ENCODE assay signal across 10 cellular contexts in the genomic region with DNA sequence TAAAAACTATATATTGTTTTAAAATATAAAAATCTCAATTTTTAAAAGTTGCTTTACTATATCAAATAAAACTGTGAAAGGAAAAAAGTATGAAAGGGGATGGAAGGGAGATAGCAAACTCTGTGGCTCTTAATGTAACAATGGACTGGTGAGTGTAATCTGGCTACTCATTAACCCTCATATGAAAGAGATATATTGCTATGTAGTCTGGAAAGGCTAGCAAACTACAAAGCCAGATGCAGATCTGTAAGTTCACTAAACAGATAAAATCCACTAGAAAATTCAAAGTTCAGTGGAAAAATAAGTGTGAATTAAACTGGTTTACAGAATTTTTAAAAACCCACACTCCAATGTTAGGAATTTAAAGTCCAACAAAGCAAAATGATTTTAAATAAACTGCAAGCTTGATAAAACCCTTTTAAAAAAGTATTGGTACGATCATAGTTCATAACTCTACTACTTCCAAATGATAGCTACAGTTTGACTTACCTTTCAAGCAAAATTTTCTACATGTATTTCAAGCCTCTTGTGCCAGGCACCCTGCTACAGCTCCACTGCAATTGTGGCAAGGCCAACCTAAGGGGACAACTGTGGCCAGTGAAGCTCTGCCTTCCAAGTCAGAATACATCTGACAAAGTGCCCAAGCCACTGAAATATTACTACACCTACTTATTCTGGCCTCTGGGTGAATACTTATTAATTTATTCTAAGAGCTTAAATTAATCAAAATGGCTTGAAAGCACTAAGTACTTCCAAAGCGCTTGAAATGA. TPM values are rescaled to one million over a fixed set of nuclear protein-coding genes. Genes with fewer than 3 reads are reported as not detected.
DNase-seq lines count a peak whose midpoint lies in the region; ATAC-seq, FAIRE-seq and TF ChIP-seq lines count a peak whose summit lies in the region.
"Had no signal": no experiment of that assay in that cellular context is flagged by ENCODE, and none has a peak within 500 bp of the region (broad histone marks: within the 10 kb centered on the region; RNA-seq: fewer than 3 reads in every experiment).

No MANE protein-coding gene starts in this region.

- H3K4me1 Mint-ChIP-seq in activated T-cell treated with anti-CD3 and anti-CD28 coated beads, Interleukin-2, amount 50 U/mL, for 4 hours (ENCODE audit: low read depth) = peaks cover 38% of the 10 kb centered on the region

- H3K27ac ChIP-seq in KMS-11 = peak overlapping the region; percentile 97
- peak overlapping the region; percentile 15 for H3K27ac ChIP-seq in parathyroid adenoma

- no peaks in the 10 kb centered on the region for H3K27me3 Mint-ChIP-seq in activated T-cell treated with anti-CD3 and anti-CD28 coated beads, Interleukin-2, amount 50 U/mL, for 4 hours (ENCODE audit: low read depth)
- H3K27me3 Mint-ChIP-seq: activated naive CD8-positive, alpha-beta T cell treated with anti-CD3 and anti-CD28 coated beads, Interleukin-2, amount 10 ng/mL, durations not matched to agents 7 days and 5 days had no signal

- H3K36me3 Mint-ChIP-seq in activated T-cell treated with anti-CD3 and anti-CD28 coated beads, Interleukin-2, amount 50 U/mL, for 4 hours (ENCODE audit: insufficient read depth) = peaks cover 4% of the 10 kb centered on the region

- H3K36me3 ChIP-seq in KMS-11 (ENCODE audit: insufficient read depth) = no peaks in the 10 kb centered on the region
- no peaks in the 10 kb centered on the region for H3K36me3 ChIP-seq in parathyroid adenoma (ENCODE audit: control insufficient read depth, insufficient read depth, low read length)
- H3K36me3 ChIP-seq: SJSA1 had no signal

- H3K4me2 ChIP-seq in KMS-11 (peak overlapping the region; percentile 65), parathyroid adenoma (ENCODE audit: low read length) (no peak overlapping the region)

- H3K4me1 ChIP-seq in KMS-11 (ENCODE audit: low read depth, poor library complexity, severe bottlenecking) = peaks cover 35% of the 10 kb centered on the region
- H3K4me1 ChIP-seq in parathyroid adenoma = peaks cover 3% of the 10 kb centered on the region

- peaks cover 78% of the 10 kb centered on the region for H3K79me2 ChIP-seq in KMS-11 (ENCODE audit: insufficient read depth, low read depth)
- H3K79me2 ChIP-seq in parathyroid adenoma = peaks cover 4% of the 10 kb centered on the region

- DNase-seq in activated T-cell treated with anti-CD3 and anti-CD28 coated beads for 4 hours (no peak), 8988T (no peak)
- DNase-seq in stimulated activated naive CD4-positive, alpha-beta T cell (lab: John Stamatoyannopoulos, UW) = no peak
- DNase-seq in activated T-cell treated with anti-CD3 and anti-CD28 coated beads, Interleukin-2, amount 50 U/mL, for 4 hours = no peak
- DNase-seq: activated naive CD8-positive, alpha-beta T cell treated with anti-CD3 and anti-CD28 coated beads, Interleukin-2, amount 10 ng/mL, durations not matched to agents 7 days and 5 days had no signal

- H3K27me3 ChIP-seq in KMS-11 (ENCODE audit: insufficient read depth, low read depth) (no peaks in the 10 kb centered on the region), parathyroid adenoma (ENCODE audit: control insufficient read depth, insufficient read depth, low read length) (no peaks in the 10 kb centered on the region)
- H3K27me3 ChIP-seq: SJSA1 had no signal

- peak; percentile 70 for FAIRE-seq in endometrium (lab: Jason Lieb, UNC)

- no peaks in the 10 kb centered on the region for H3K9me3 ChIP-seq in parathyroid adenoma (ENCODE audit: control insufficient read depth, low read length)
- H3K9me3 ChIP-seq: SJSA1 had no signal

- no peak for TF ChIP-seq CTCF in KMS-11 (conservative IDR thresholded peaks at IDR 0.05; ENCODE audit: low read depth, low read length)
- no peak for TF ChIP-seq CTCF in parathyroid adenoma (IDR thresholded peaks at IDR 0.05)

- no peak overlapping the region for H3K4me3 Mint-ChIP-seq in activated T-cell treated with anti-CD3 and anti-CD28 coated beads, Interleukin-2, amount 50 U/mL, for 4 hours

- H3K4me3 ChIP-seq in KMS-11 (IDR thresholded peaks at IDR 0.05; ENCODE audit: insufficient read depth, low read depth, low read length) (no peak overlapping the region), parathyroid adenoma (ENCODE audit: low read depth, low read length) (no peak overlapping the region)

- no peak overlapping the region for H2AFZ ChIP-seq in KMS-11 (ENCODE audit: low read depth)
- H2AFZ ChIP-seq in parathyroid adenoma = no peak overlapping the region

- H3K9ac ChIP-seq in KMS-11 (0 out of 2 replicates have a peak overlapping the region, but pooled peaks have one; percentile 9), parathyroid adenoma (no peak overlapping the region)

- H3K9me3 Mint-ChIP-seq in activated T-cell treated with anti-CD3 and anti-CD28 coated beads, Interleukin-2, amount 50 U/mL, for 4 hours = no peaks in the 10 kb centered on the region
- H3K9me3 Mint-ChIP-seq: activated naive CD8-positive, alpha-beta T cell treated with anti-CD3 and anti-CD28 coated beads, Interleukin-2, amount 10 ng/mL, durations not matched to agents 7 days and 5 days had no signal

- no peaks in the 10 kb centered on the region for H4K20me1 ChIP-seq in KMS-11 (ENCODE audit: insufficient read depth)

- peak; percentile 36 for ATAC-seq in GM18498 (IDR thresholded peaks at IDR 0.05; ENCODE audit: unreplicated experiment)
- no peak for ATAC-seq in activated T-cell treated with anti-CD3 and anti-CD28 coated beads, Interleukin-2, amount 50 U/mL, for 4 hours

RNA-seq across cellular contexts. Expression of a gene that starts 0.6 kb away (rescaled TPM):
- total RNA-seq in activated T-cell treated with anti-CD3 and anti-CD28 coated beads, Interleukin-2, amount 50 U/mL, for 4 hours = 10 to 100 TPM; 49.0 to 56.6 (median 55.9) TPM

RNA-seq across cellular contexts. Expression of a gene that starts 41.5 kb away (rescaled TPM):
- 10 to 100 TPM in 2 of 3 donors, 1 to 10 TPM in 1; 8.5 to 17.5 (median 13.9) TPM for total RNA-seq in activated T-cell treated with anti-CD3 and anti-CD28 coated beads, Interleukin-2, amount 50 U/mL, for 4 hours
